In the genomic region with DNA sequence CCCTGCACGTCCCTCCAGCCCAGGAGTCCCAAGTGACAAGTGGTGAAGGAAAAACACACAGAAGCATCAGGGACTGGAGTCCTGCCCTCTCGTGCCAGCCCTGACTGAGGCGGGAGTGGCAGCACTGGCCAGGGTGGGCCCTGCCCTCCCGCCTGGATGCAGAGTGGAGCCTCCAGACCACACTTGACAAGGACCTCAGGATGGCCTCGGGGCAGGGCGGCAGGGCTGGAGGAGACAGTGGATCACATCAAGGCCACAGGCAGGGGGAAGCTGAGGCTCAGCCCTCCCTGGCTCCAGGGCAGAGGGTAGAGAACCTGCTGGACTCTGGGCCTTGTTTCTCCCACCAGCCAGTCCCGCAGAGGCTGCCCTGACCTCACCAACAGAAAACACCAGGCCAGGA, we compare ENCODE assay signal across 19 cellular contexts.
DNase-seq lines count a peak whose midpoint lies in the region; ATAC-seq, FAIRE-seq and TF ChIP-seq lines count a peak whose summit lies in the region.
"Had no signal": no experiment of that assay in that cellular context is flagged by ENCODE, and none has a peak within 500 bp of the region (broad histone marks: within the 10 kb centered on the region; RNA-seq: fewer than 3 reads in every experiment).

No MANE protein-coding gene starts in this region.

- TF ChIP-seq POLR2A in A549 (IDR thresholded peaks at IDR 0.05; ENCODE audit: low read length): no peak
- no peak for TF ChIP-seq POLR2A in HepG2 (IDR thresholded peaks at IDR 0.05; ENCODE audit: insufficient read depth in 1 of 2, low read depth in 2 of 2, low read length in 2 of 2)
- TF ChIP-seq POLR2A in GM12892 (IDR thresholded peaks at IDR 0.05; ENCODE audit: low read depth, low read length): no peak

- H3K4me2 ChIP-seq in A549 (no peak overlapping the region), BLaER1 (no peak overlapping the region), HepG2 (ENCODE audit: low read depth, low read length) (no peak overlapping the region), trophoblast cell (ENCODE audit: low read length) (no peak overlapping the region)
- H3K4me2 ChIP-seq: BLaER1 treated with 17β-estradiol and CSF1 and Interleukin-3, amounts not matched to agents 10 nM and 100 nM had no signal

- 69% methylated on average over 7 of the region's 7 CpGs for WGBS in A549 (ENCODE audit: missing lambda C conversion rate)
- 5% methylated on average over 5 of the region's 7 CpGs for WGBS in HepG2 (ENCODE audit: low lambda C conversion rate)
- WGBS in trophoblast cell (ENCODE audit: extremely low coverage, insufficient coverage, insufficient read length): no CpG with 5 or more reads among the region's 7 CpGs

- H2BK12ac ChIP-seq in trophoblast cell (ENCODE audit: low read length): no peak overlapping the region

- no peak overlapping the region for H4K12ac ChIP-seq in trophoblast cell (ENCODE audit: low read depth, low read length)

- no peak overlapping the region for H3K4me3 ChIP-seq in A549
- H3K4me3 ChIP-seq in BLaER1: no peak overlapping the region
- no peak overlapping the region for H3K4me3 ChIP-seq in HepG2 (replicated peaks in 1 of 3; ENCODE audit: insufficient read depth in 1 of 3, low read depth in 2 of 3, low read length in 3 of 3)
- H3K4me3 ChIP-seq in trophoblast cell (ENCODE audit: low read depth, low read length): peak overlapping the region; percentile 3
- H3K4me3 ChIP-seq: BLaER1 treated with 17β-estradiol and CSF1 and Interleukin-3, amounts not matched to agents 10 nM and 100 nM; GM12878; GM23248 had no signal

- in situ Hi-C loops in HepG2 (cut with HindIII; ENCODE audit: extremely low pct_ligation_motif_present, low pct_unique_long_range_greater_than_20kb): loop anchor here (5.0 to 10.0 kb wide), 2 partner anchors 911 to 1068 kb away; no protein-coding TSS in a partner anchor

- no peaks in the 10 kb centered on the region for H3K36me3 ChIP-seq in BLaER1
- no peaks in the 10 kb centered on the region for H3K36me3 ChIP-seq in HepG2 (replicated peaks in 1 of 2; ENCODE audit: control insufficient read depth in 1 of 2, insufficient read depth in 2 of 2, low read length in 2 of 2)
- no peaks in the 10 kb centered on the region for H3K36me3 ChIP-seq in trophoblast cell (ENCODE audit: control insufficient read depth in 1 of 2, insufficient read depth in 2 of 2, low read length in 2 of 2)
- H3K36me3 ChIP-seq: BLaER1 treated with 17β-estradiol and CSF1 and Interleukin-3, amounts not matched to agents 10 nM and 100 nM had no signal

- TF ChIP-seq CTCF in A549 (IDR thresholded peaks at IDR 0.05): no peak
- TF ChIP-seq CTCF in HepG2 (CRISPR knock-in tag; IDR thresholded peaks at IDR 0.05): no peak

- no peaks in the 10 kb centered on the region for H3K9me3 ChIP-seq in A549
- H3K9me3 ChIP-seq in BLaER1: no peaks in the 10 kb centered on the region
- no peaks in the 10 kb centered on the region for H3K9me3 ChIP-seq in HepG2 (ENCODE audit: low read length)
- peaks cover 2% of the 10 kb centered on the region for H3K9me3 ChIP-seq in trophoblast cell (ENCODE audit: insufficient read depth, low read depth, low read length)
- H3K9me3 ChIP-seq: BLaER1 treated with 17β-estradiol and CSF1 and Interleukin-3, amounts not matched to agents 10 nM and 100 nM had no signal

- FAIRE-seq in A549 (lab: Jason Lieb, UNC) (no peak), HepG2 (lab: Jason Lieb, UNC) (no peak), GM12892 (lab: Jason Lieb, UNC) (no peak)
- FAIRE-seq: D721Med, GM12878 had no signal

- intact Hi-C loops in HepG2 (cut with micrococcal nuclease; ENCODE audit: unreplicated experiment): no loop called here

- POLR2A ChIA-PET in A549 (lab: Yijun Ruan, JAX) (no interaction called here), HepG2 (lab: Yijun Ruan, JAX) (no interaction called here)

- H3K79me2 ChIP-seq in HepG2 (ENCODE audit: insufficient read depth, low read length) (no peaks in the 10 kb centered on the region), trophoblast cell (ENCODE audit: control insufficient read depth, insufficient read depth, low read length, poor library complexity) (no peaks in the 10 kb centered on the region)

- H3K4ac ChIP-seq in trophoblast cell (ENCODE audit: low read depth, low read length): no peak overlapping the region

- no peak overlapping the region for H3K23ac ChIP-seq in trophoblast cell (ENCODE audit: low read length)

- H3K27ac ChIP-seq in A549: peak overlapping the region; percentile 10 to 64; a peak in 4 of 6 replicates
- 0 out of 2 replicates have a peak overlapping the region, but pooled peaks have one; percentile 4 for H3K27ac ChIP-seq in BLaER1
- no peak overlapping the region for H3K27ac ChIP-seq in HepG2 (ENCODE audit: extremely low read length, insufficient read depth, low read length)
- H3K27ac ChIP-seq in trophoblast cell (ENCODE audit: low read depth, low read length): no peak overlapping the region
- H3K27ac ChIP-seq: BLaER1 treated with 17β-estradiol and CSF1 and Interleukin-3, amounts not matched to agents 10 nM and 100 nM; GM23248 had no signal

- ATAC-seq in A549 (no peak), HepG2 (no peak)
- ATAC-seq: GM12878, HCT116 had no signal

- TF ChIP-seq EP300 in A549 (IDR thresholded peaks at IDR 0.05) (no peak), HepG2 (IDR thresholded peaks at IDR 0.05; ENCODE audit: low read depth in 2 of 2, low read length in 2 of 2) (no peak), HepG2 (CRISPR knock-in tag; IDR thresholded peaks at IDR 0.05; ENCODE audit: borderline replicate concordance) (no peak)

- H3K14ac ChIP-seq in trophoblast cell (ENCODE audit: low read length): no peak overlapping the region

- H2BK120ac ChIP-seq in trophoblast cell (ENCODE audit: insufficient read depth, low read length, poor library complexity): no peak overlapping the region

- TF ChIP-seq RAD21 in A549 (conservative IDR thresholded peaks at IDR 0.05 in 1 of 2, IDR thresholded peaks at IDR 0.05 in 1 of 2) (no peak), HepG2 (CRISPR knock-in tag; IDR thresholded peaks at IDR 0.05) (no peak)

- H3K9ac ChIP-seq in BLaER1 (no peak overlapping the region), HepG2 (ENCODE audit: insufficient read depth, low read depth, low read length) (no peak overlapping the region), trophoblast cell (ENCODE audit: low read length) (no peak overlapping the region)
- H3K9ac ChIP-seq: BLaER1 treated with 17β-estradiol and CSF1 and Interleukin-3, amounts not matched to agents 10 nM and 100 nM; GM23248 had no signal

- H3K79me1 ChIP-seq in trophoblast cell (ENCODE audit: low read length): no peaks in the 10 kb centered on the region

- no peak overlapping the region for H4K8ac ChIP-seq in trophoblast cell (ENCODE audit: low read depth, low read length)

- H2BK5ac ChIP-seq in trophoblast cell (ENCODE audit: low read depth, low read length, poor library complexity): no peak overlapping the region

- no peak overlapping the region for H2AFZ ChIP-seq in HepG2 (ENCODE audit: low read length)
- no peak overlapping the region for H2AFZ ChIP-seq in trophoblast cell (ENCODE audit: insufficient read depth, low read length, poor library complexity)
- H2AFZ ChIP-seq: GM23248 had no signal

- BruUV-seq in HepG2 (replicated peaks; lab: Mats Ljungman, UMichigan): no TSS peak

- no peak overlapping the region for H4K91ac ChIP-seq in trophoblast cell (ENCODE audit: low read depth, low read length)

- H2AK5ac ChIP-seq in trophoblast cell (ENCODE audit: low read length): no peak overlapping the region

- H4K20me1 ChIP-seq in BLaER1 (no peaks in the 10 kb centered on the region), HepG2 (ENCODE audit: insufficient read depth, low read length) (no peaks in the 10 kb centered on the region)

- H3K4me1 ChIP-seq in A549 (peaks cover 45% of the 10 kb centered on the region), BLaER1 (peaks cover 38% of the 10 kb centered on the region), HepG2 (ENCODE audit: insufficient read depth, low read length) (no peaks in the 10 kb centered on the region), trophoblast cell (ENCODE audit: control insufficient read depth in 1 of 2, insufficient read depth in 2 of 2, low read length in 2 of 2) (no peaks in the 10 kb centered on the region)

- no peak overlapping the region for H3K18ac ChIP-seq in trophoblast cell (ENCODE audit: low read length)

- DNase-seq in A549 (ENCODE audit: low read depth in 1 of 2, low spot score in 1 of 2): no peak
- no peak for DNase-seq in HepG2 (ENCODE audit: low spot score)
- DNase-seq in trophoblast cell: no peak
- DNase-seq in globus pallidus (ENCODE audit: low spot score): no peak
- no peak for DNase-seq in GM12892 (ENCODE audit: insufficient read length)
- DNase-seq in iPS-NIHi11 (ENCODE audit: low spot score): no peak
- DNase-seq: CD4-positive, alpha-beta T cell; CD8-positive, alpha-beta memory T cell; DMS 273 treated with DMSO at 0.1 percent for 48 hours; DMS79; EL; GDM1; GM23248; H9 had no signal

- H3K27me3 ChIP-seq in BLaER1: no peaks in the 10 kb centered on the region
- peaks cover 1 to 46% of the 10 kb centered on the region in 2 experiments; a peak in 4 of 5 replicates for H3K27me3 ChIP-seq in HepG2 (ENCODE audit: control insufficient read depth in 1 of 2, insufficient read depth in 2 of 2, low read length in 2 of 2)
- no peaks in the 10 kb centered on the region for H3K27me3 ChIP-seq in trophoblast cell (ENCODE audit: insufficient read depth, low read length)

- CTCF ChIA-PET in A549 (lab: Yijun Ruan, JAX) (interaction anchor here (0.9 kb wide), 1 partner anchor 63 kb away, joined by 3 read pairs; no protein-coding TSS in a partner anchor), HepG2 (lab: Yijun Ruan, JAX; ENCODE audit: low intra/inter-chr PET ratio, low total read pairs) (no interaction called here)

TF ChIP-seq in A549, 52 proteins besides CTCF, POLR2A, EP300 and RAD21 (continues in another document):
- no peak for TF ChIP-seq PHF8 (IDR thresholded peaks at IDR 0.05; ENCODE audit: borderline replicate concordance, low read depth)

TF ChIP-seq in HepG2, 621 proteins besides CTCF, POLR2A, EP300 and RAD21 (continues in another document):
- TF ChIP-seq, protein P1, sequence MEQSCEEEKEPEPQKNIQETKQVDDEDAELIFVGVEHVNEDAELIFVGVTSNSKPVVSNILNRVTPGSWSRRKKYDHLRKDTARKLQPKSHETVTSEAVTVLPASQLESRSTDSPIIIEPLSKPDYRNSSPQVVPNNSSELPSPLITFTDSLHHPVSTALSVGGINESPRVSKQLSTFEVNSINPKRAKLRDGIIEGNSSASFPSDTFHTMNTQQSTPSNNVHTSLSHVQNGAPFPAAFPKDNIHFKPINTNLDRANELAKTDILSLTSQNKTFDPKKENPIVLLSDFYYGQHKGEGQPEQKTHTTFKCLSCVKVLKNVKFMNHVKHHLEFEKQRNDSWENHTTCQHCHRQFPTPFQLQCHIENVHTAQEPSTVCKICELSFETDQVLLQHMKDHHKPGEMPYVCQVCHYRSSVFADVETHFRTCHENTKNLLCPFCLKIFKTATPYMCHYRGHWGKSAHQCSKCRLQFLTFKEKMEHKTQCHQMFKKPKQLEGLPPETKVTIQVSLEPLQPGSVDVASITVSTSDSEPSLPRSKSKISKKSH (CRISPR knock-in tag; IDR thresholded peaks at IDR 0.05; ENCODE audit: borderline replicate concordance): no peak
- no peak for TF ChIP-seq ATF7 (IDR thresholded peaks at IDR 0.05)
- no peak for TF ChIP-seq ATF7 (CRISPR knock-in tag; IDR thresholded peaks at IDR 0.05)
- no peak for TF ChIP-seq SMAD3 (CRISPR knock-in tag; IDR thresholded peaks at IDR 0.05)
- no peak for TF ChIP-seq KLF15 (CRISPR knock-in tag; IDR thresholded peaks at IDR 0.05; ENCODE audit: borderline replicate concordance)

Comparison
In these comparisons a context has a peak if more than half of its experiments do, and no peak if none do; other contexts are left out.
1. H3K27ac ChIP-seq: peak in A549 (2 of 2) and BLaER1 (single experiment); none in HepG2 (single experiment) and trophoblast cell (single experiment).